Comparison of ENCODE assay signal across 1 cellular context in genomic region chr12:121230538-121230907, GRCh38.
TF ChIP-seq lines count a peak whose summit lies in the region.

No MANE protein-coding gene starts in this region.

TF ChIP-seq in HCT116, 20 proteins besides CTCF, POLR2A, EP300 and RAD21:
- no peak for TF ChIP-seq SIN3A (IDR thresholded peaks at IDR 0.05; ENCODE audit: low read depth)
- no peak for TF ChIP-seq REST (IDR thresholded peaks at IDR 0.05; ENCODE audit: low read depth)
- TF ChIP-seq FOSL1 (IDR thresholded peaks at IDR 0.05; ENCODE audit: low read depth) = no peak
- TF ChIP-seq JUND (IDR thresholded peaks at IDR 0.05) = no peak
- no peak for TF ChIP-seq ZFX (IDR thresholded peaks at IDR 0.05)
- no peak for TF ChIP-seq MAX (IDR thresholded peaks at IDR 0.05)
- TF ChIP-seq CEBPB (IDR thresholded peaks at IDR 0.05; ENCODE audit: low read depth) = no peak
- no peak for TF ChIP-seq EZH2phosphoT487 (IDR thresholded peaks at IDR 0.05; ENCODE audit: borderline replicate concordance)
- TF ChIP-seq SRF (IDR thresholded peaks at IDR 0.05; ENCODE audit: low read depth) = no peak
- TF ChIP-seq ELF1 (IDR thresholded peaks at IDR 0.05; ENCODE audit: borderline replicate concordance, low read depth) = no peak
- no peak; the same call in none of the 2 replicates for TF ChIP-seq POLR2AphosphoS5 (IDR thresholded peaks at IDR 0.05; ENCODE audit: low read depth, low read length)
- TF ChIP-seq ATF3 (IDR thresholded peaks at IDR 0.05) = no peak
- TF ChIP-seq CBX3 (IDR thresholded peaks at IDR 0.05; ENCODE audit: low read depth) = no peak
- TF ChIP-seq ZNF274 (IDR thresholded peaks at IDR 0.05; ENCODE audit: low read depth, low read length) = no peak
- no peak for TF ChIP-seq EZH2 (IDR thresholded peaks at IDR 0.05)
TF ChIP-seq in HCT116: peak in this region for 0.
